8 cellular contexts compared by ENCODE assay signal in the genomic region with DNA sequence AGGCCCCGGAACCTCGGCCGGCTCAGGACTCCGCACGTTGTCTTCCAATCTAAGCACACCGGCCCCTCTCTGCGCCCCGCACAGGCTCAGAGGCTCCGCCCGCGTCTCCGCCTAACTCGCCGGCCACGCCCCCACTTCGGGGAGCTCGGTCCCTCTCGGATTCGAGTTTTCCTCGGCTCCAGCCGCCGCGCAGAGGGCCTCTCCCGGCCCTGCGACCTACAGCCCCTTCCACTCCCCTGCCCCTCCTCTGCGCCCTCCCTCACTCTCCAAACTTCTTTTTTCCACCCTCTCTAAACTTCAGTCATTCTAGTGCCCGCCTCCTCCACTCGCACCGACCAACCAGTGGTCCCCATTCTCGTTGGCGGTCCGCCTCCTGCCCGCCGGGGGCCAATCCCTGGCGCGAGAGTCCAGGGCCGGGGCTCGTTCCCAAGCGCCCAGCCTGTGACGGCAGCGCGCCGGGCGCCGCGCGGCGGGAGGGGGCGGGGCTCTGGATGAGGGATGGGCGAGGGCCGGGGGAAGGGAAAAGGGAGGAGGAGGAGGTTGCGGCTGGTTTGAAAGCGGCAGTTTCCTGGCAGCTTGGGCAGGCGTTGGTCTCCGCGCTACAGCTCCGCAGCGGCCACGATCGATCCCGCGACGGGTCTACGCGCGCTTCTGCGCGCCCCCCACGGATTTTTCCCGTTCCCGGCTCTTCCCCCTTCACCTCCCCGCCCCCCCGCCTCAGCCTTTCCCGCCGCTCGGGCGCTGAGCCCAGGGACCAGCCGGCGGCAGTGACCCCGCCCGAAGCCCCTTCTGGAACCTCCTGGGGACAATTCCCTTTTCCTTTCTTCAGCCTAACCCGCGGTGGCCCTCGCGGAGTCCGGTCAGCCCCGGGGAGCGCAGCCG. TPM values are rescaled to one million over a fixed set of nuclear protein-coding genes. Genes with fewer than 3 reads are reported as not detected.
DNase-seq lines count a peak whose midpoint lies in the region; ATAC-seq, FAIRE-seq and TF ChIP-seq lines count a peak whose summit lies in the region.

A gene (plus strand): TSS at position 563 of the 882 bp plus-strand sequence. CDS start 519 bp downstream, outside the sequence.

- H3K9ac ChIP-seq in IMR-90 (ENCODE audit: low read depth, low read length): peak within 1 kb of the TSS; percentile 50
- H3K9ac ChIP-seq in PC-3 (ENCODE audit: low read length): peak within 1 kb of the TSS; percentile 71
- peak within 1 kb of the TSS; percentile 88 to 91 for H3K9ac ChIP-seq in mucosa of rectum (ENCODE audit: low read depth in 1 of 2, low read length in 2 of 2)

- peak within 1 kb of the TSS; percentile 81 for H2AK9ac ChIP-seq in IMR-90 (replicated peaks; ENCODE audit: low read depth, low read length, poor library complexity)

- POLR2A ChIA-PET in IMR-90 (lab: Charles Lee; ENCODE audit: unreplicated experiment) (no interaction called here), PC-3 (lab: Charles Lee; ENCODE audit: unreplicated experiment) (interaction anchor here (0.7 to 0.9 kb wide), 3 partner anchors 69 to 771 kb away, joined by 3 read pairs; a partner anchor contains a TSS)

- H3K56ac ChIP-seq in IMR-90 (ENCODE audit: extremely low read depth, insufficient read depth, low read length): peak within 1 kb of the TSS; percentile 49; the same call in 1 of the 2 replicates

- no peak for FAIRE-seq in D721Med (lab: Jason Lieb, UNC)

- H3K4me1 ChIP-seq in IMR-90 (ENCODE audit: control insufficient read depth, insufficient read depth, low read length): peaks cover 6% of the 10 kb centered on the region
- H3K4me1 ChIP-seq in PC-3 (ENCODE audit: insufficient read depth, low read length): peaks cover 37% of the 10 kb centered on the region
- peaks cover 4 to 37% of the 10 kb centered on the region in 2 donors for H3K4me1 ChIP-seq in mucosa of rectum (ENCODE audit: control insufficient read depth in 2 of 2, insufficient read depth in 2 of 2, low read length in 2 of 2)

- H3K27ac ChIP-seq in IMR-90 (ENCODE audit: insufficient read depth, low read length) (peak within 1 kb of the TSS; percentile 52), PC-3 (ENCODE audit: low read length) (peak within 1 kb of the TSS; percentile 42), mucosa of rectum (ENCODE audit: low read depth in 2 of 2, low read length in 2 of 2) (peak within 1 kb of the TSS; percentile 91 to 96)

- H4K8ac ChIP-seq in IMR-90 (ENCODE audit: low read depth in 2 of 2, low read length in 2 of 2): peak within 1 kb of the TSS in 1 of 2 experiments; percentile 71; a peak in 1 of 4 replicates

- peak within 1 kb of the TSS; percentile 4 for H2BK5ac ChIP-seq in IMR-90 (ENCODE audit: low read depth, low read length, poor library complexity, severe bottlenecking)

- H3K4me2 ChIP-seq in IMR-90 (ENCODE audit: low read depth, low read length): peak within 1 kb of the TSS; percentile 100
- H3K4me2 ChIP-seq in PC-3 (ENCODE audit: low read length): peak within 1 kb of the TSS; percentile 99

- H3K27me3 Mint-ChIP-seq in activated T-cell treated with anti-CD3 and anti-CD28 coated beads, Interleukin-2, amount 50 U/mL, for 24 hours: peaks cover 11% of the 10 kb centered on the region

- no peak within 1 kb of the TSS for H4K91ac ChIP-seq in IMR-90 (ENCODE audit: insufficient read depth, low read depth, low read length)

- no peak within 1 kb of the TSS for H2BK20ac ChIP-seq in IMR-90 (ENCODE audit: low read depth, low read length)

- no peaks in the 10 kb centered on the region for H3K9me2 ChIP-seq in PC-3 (replicated peaks; ENCODE audit: low read length)

- no peaks in the 10 kb centered on the region for H3K36me3 ChIP-seq in IMR-90 (ENCODE audit: control insufficient read depth, insufficient read depth, low read length)
- no peaks in the 10 kb centered on the region for H3K36me3 ChIP-seq in PC-3 (ENCODE audit: low read depth, low read length)
- H3K36me3 ChIP-seq in mucosa of rectum (ENCODE audit: control insufficient read depth in 2 of 2, insufficient read depth in 2 of 2, low read length in 2 of 2): no peaks in the 10 kb centered on the region

- H2BK15ac ChIP-seq in IMR-90 (ENCODE audit: low read depth, low read length): no peak within 1 kb of the TSS

- H3K4me1 Mint-ChIP-seq in activated T-cell treated with anti-CD3 and anti-CD28 coated beads, Interleukin-2, amount 50 U/mL, for 24 hours (ENCODE audit: low read depth): peaks cover 27% of the 10 kb centered on the region

- peak within 1 kb of the TSS; percentile 70; the same call in 1 of the 2 replicates for H3K14ac ChIP-seq in IMR-90 (replicated peaks; ENCODE audit: low read depth, low read length)

- H3K4ac ChIP-seq in IMR-90 (ENCODE audit: low read depth, low read length): no peak within 1 kb of the TSS; the same call in none of the 2 replicates

- no peak; the same call in 1 of the 2 replicates for TF ChIP-seq RAD21 in IMR-90 (IDR thresholded peaks at IDR 0.05; ENCODE audit: low read length)

- H3K9me3 Mint-ChIP-seq in activated T-cell treated with anti-CD3 and anti-CD28 coated beads, Interleukin-2, amount 50 U/mL, for 24 hours: peaks cover 6% of the 10 kb centered on the region

- H3K4me3 Mint-ChIP-seq in activated T-cell treated with anti-CD3 and anti-CD28 coated beads, Interleukin-2, amount 50 U/mL, for 24 hours: peak within 1 kb of the TSS; percentile 92

- intact Hi-C loops in IMR-90 (cut with micrococcal nuclease): loop anchor here (2.0 to 10.0 kb wide), 6 partner anchors 62 to 515 kb away; a partner anchor contains a TSS
- intact Hi-C loops in PC-3 (cut with micrococcal nuclease): loop anchor here (1.0 to 10.0 kb wide), 8 partner anchors 63 to 422 kb away; a partner anchor contains a TSS

- H3K23ac ChIP-seq in IMR-90 (ENCODE audit: low read depth, low read length): peak within 1 kb of the TSS; percentile 82

- CTCF ChIA-PET in IMR-90 (lab: Yijun Ruan, JAX): interaction anchor here (0.7 to 1.3 kb wide), 2 partner anchors 51 to 130 kb away, joined by 3 to 4 read pairs; no protein-coding TSS in a partner anchor
- CTCF ChIA-PET in PC-3 (lab: Charles Lee): no interaction called here

- H3K27ac Mint-ChIP-seq in activated T-cell treated with anti-CD3 and anti-CD28 coated beads, Interleukin-2, amount 50 U/mL, for 24 hours: peak within 1 kb of the TSS; percentile 93

- no peak within 1 kb of the TSS; the same call in 1 of the 2 replicates for H2BK120ac ChIP-seq in IMR-90 (ENCODE audit: low read depth, low read length)

- TF ChIP-seq CTCF in D721Med (IDR thresholded peaks at IDR 0.05; ENCODE audit: insufficient read depth, missing control alignments) (no peak), IMR-90 (conservative IDR thresholded peaks at IDR 0.05; ENCODE audit: low read depth, low read length) (0 out of 2 replicates have a peak, but pooled peaks have one; percentile 2), PC-3 (conservative IDR thresholded peaks at IDR 0.05; ENCODE audit: low read depth, low read length) (no peak)

- peaks cover 8% of the 10 kb centered on the region for H3K36me3 Mint-ChIP-seq in activated T-cell treated with anti-CD3 and anti-CD28 coated beads, Interleukin-2, amount 50 U/mL, for 24 hours (ENCODE audit: low read depth)

- no peaks in the 10 kb centered on the region for H3F3A ChIP-seq in PC-3 (ENCODE audit: low read length, unreplicated experiment)

- peak within 1 kb of the TSS; percentile 27; the same call in 1 of the 2 replicates for H2AK5ac ChIP-seq in IMR-90 (ENCODE audit: low read depth, low read length)

- no peaks in the 10 kb centered on the region for H3K9me1 ChIP-seq in IMR-90 (ENCODE audit: insufficient read depth, low read length)

- ATAC-seq in GM21529 (IDR thresholded peaks at IDR 0.05; ENCODE audit: unreplicated experiment): peak; percentile 99
- peak; percentile 94 for ATAC-seq in IMR-90 (ENCODE audit: low read depth)
- ATAC-seq in PC-3: peak; percentile 81

- peaks cover 43% of the 10 kb centered on the region for H3K79me2 ChIP-seq in PC-3 (ENCODE audit: low read length)

- H4K20me1 ChIP-seq in IMR-90 (ENCODE audit: insufficient read depth, low read length): peaks cover 5% of the 10 kb centered on the region; the same call in 1 of the 2 replicates
- 0 out of 2 replicates have a peak, but pooled peaks cover 6% of the 10 kb centered on the region for H4K20me1 ChIP-seq in PC-3 (ENCODE audit: low read length)

- dilution Hi-C loops in IMR-90 (cut with HindIII; ENCODE audit: low sequenced_read_pairs, unreplicated experiment): no loop called here

- no TSS peak for BruUV-seq in IMR-90 (replicated peaks; lab: Mats Ljungman, UMichigan)
- BruUV-seq in PC-3 (replicated peaks; lab: Mats Ljungman, UMichigan): no TSS peak

- H3K27me3 ChIP-seq in IMR-90 (ENCODE audit: control insufficient read depth, insufficient read depth, low read length) (no peaks in the 10 kb centered on the region), PC-3 (ENCODE audit: low read length) (no peaks in the 10 kb centered on the region), mucosa of rectum (ENCODE audit: control insufficient read depth in 2 of 2, insufficient read depth in 2 of 2, low read length in 2 of 2) (no peaks in the 10 kb centered on the region)

- WGBS in IMR-90 (ENCODE audit: extremely low coverage in 2 of 2, insufficient read length in 1 of 2), 2 experiments: 2% methylated on average over 18 of the region's 89 CpGs; no CpG with 5 or more reads in 1 of the 2 experiments

- H2AFZ ChIP-seq in IMR-90 (replicated peaks; ENCODE audit: low read length, poor library complexity) (peak within 1 kb of the TSS; percentile 94), PC-3 (ENCODE audit: low read length) (peak within 1 kb of the TSS; percentile 95)

- in situ Hi-C loops in IMR-90 (cut with MboI; ENCODE audit: low sequenced_read_pairs): loop anchor here (10.0 kb wide), 2 partner anchors 65 to 265 kb away; no protein-coding TSS in a partner anchor

- H3K9me3 ChIP-seq in IMR-90 (ENCODE audit: control insufficient read depth, insufficient read depth, low read length): peaks cover 2% of the 10 kb centered on the region; the same call in 1 of the 2 replicates
- H3K9me3 ChIP-seq in PC-3 (ENCODE audit: low read length): no peaks in the 10 kb centered on the region
- no peaks in the 10 kb centered on the region for H3K9me3 ChIP-seq in mucosa of rectum (ENCODE audit: control insufficient read depth in 2 of 2, low read length in 2 of 2)

- DNase-seq in D721Med (ENCODE audit: insufficient read length, low spot score) (peak; percentile 55), IMR-90 (peak; percentile 98), PC-3 (peak; percentile 98), erythroblast (lab: John Stamatoyannopoulos, UW) (peak; percentile 95 to 96)
- peak; percentile 97 for DNase-seq in activated T-cell treated with anti-CD3 and anti-CD28 coated beads, Interleukin-2, amount 50 U/mL, for 24 hours
- DNase-seq in stimulated activated CD8-positive, alpha-beta memory T cell treated with anti-CD3 and anti-CD28 coated beads, Interleukin-4, amount 100 ng/mL, for 4 hours (ENCODE audit: low read depth in 2 of 2, low spot score in 1 of 2): peak; percentile 73 to 84

- no peak within 1 kb of the TSS for H3K18ac ChIP-seq in IMR-90 (ENCODE audit: low read depth, low read length)

- H4K5ac ChIP-seq in IMR-90 (ENCODE audit: low read depth, low read length): no peak within 1 kb of the TSS

- H3K79me1 ChIP-seq in IMR-90 (ENCODE audit: low read depth in 1 of 2, low read length in 2 of 2): peaks cover 13 to 14% of the 10 kb centered on the region in 2 experiments

- TF ChIP-seq POLR2A in IMR-90 (IDR thresholded peaks at IDR 0.05; ENCODE audit: low read depth, low read length): peak; percentile 83
- TF ChIP-seq POLR2A in erythroblast (IDR thresholded peaks at IDR 0.05; ENCODE audit: low read length): peak; percentile 28

- H3K4me3 ChIP-seq in IMR-90 (ENCODE audit: insufficient read depth, low read depth, low read length): peak within 1 kb of the TSS; percentile 72
- H3K4me3 ChIP-seq in PC-3 (ENCODE audit: low read length): peak within 1 kb of the TSS; percentile 75
- H3K4me3 ChIP-seq in mucosa of rectum (ENCODE audit: low read length in 2 of 2): peak within 1 kb of the TSS; percentile 90 to 97

RNA-seq across cellular contexts. Expression of the gene that starts here (rescaled TPM):
- total RNA-seq in IMR-90 (2012; rRNA removed): 8.8 and 9.2 TPM in 2 replicates
- 2.4 and 2.5 TPM in 2 replicates for polyA plus RNA-seq in IMR-90 (2012; rRNA removed)
- 0.75 and 0.86 TPM in 2 replicates for polyA plus RNA-seq in IMR-90 (2012; cell fraction: cytosol; rRNA removed)
- polyA plus RNA-seq in IMR-90 (2012; cell fraction: nucleus; rRNA removed; ENCODE audit: low replicate concordance): 1.2 and 4.5 TPM in 2 replicates
- total RNA-seq in PC-3 (2014; rRNA removed): 7.2 and 10.7 TPM in 2 replicates

Comparison
In these comparisons a context has a peak if more than half of its experiments do, and no peak if none do; other contexts are left out.
1. Peak in every context shown above with its lines: DNase-seq, ATAC-seq, H3K4me3 ChIP-seq and H3K27ac ChIP-seq.
2. H3K27ac ChIP-seq: peak in every context shown above with its lines; median percentile 94 in mucosa of rectum; 52 in IMR-90; 42 in PC-3.